Comparison of ENCODE assay signal across 13 cellular contexts in genomic region chr12:291153-291723, GRCh38. TPM values are rescaled to one million over a fixed set of nuclear protein-coding genes. Genes with fewer than 3 reads are reported as not detected.
"Had no signal": no experiment of that assay in that cellular context is flagged by ENCODE, and none has a peak within 500 bp of the region (broad histone marks: within the 10 kb centered on the region; RNA-seq: fewer than 3 reads in every experiment).

No MANE protein-coding gene starts in this region.

- H3K4me1 ChIP-seq: uterus had no signal

- DNase-seq: activated CD4-positive, alpha-beta memory T cell treated with anti-CD3 and anti-CD28 coated beads, Interleukin-2, amount 10 ng/mL, durations not matched to agents 7 days and 5 days; activated CD4-positive, alpha-beta T cell treated with anti-CD3 and anti-CD28 coated beads for 4 hours; activated CD8-positive, alpha-beta memory T cell treated with anti-CD3 and anti-CD28 coated beads, Interleukin-2, amount 50 U/mL, for 48 hours; foreskin fibroblast; hypothalamus; left ventricle myocardium inferior; naive thymus-derived CD8-positive, alpha-beta T cell; posterior cingulate gyrus; stimulated activated CD4-positive, alpha-beta T cell treated with anti-CD3 and anti-CD28 coated beads, Interleukin-2, amount 100 ng/mL, for 48 hours; tibial artery; uterus had no signal

- H3K27me3 ChIP-seq: tibial artery, uterus had no signal

- ATAC-seq: naive thymus-derived CD8-positive, alpha-beta T cell; stimulated activated memory B cell treated with anti-CD40 and anti-IgM and Interleukin-4, amounts not matched to agents 10 μg/mL and 1 μg/mL and 100 μg/mL, for 72 hours had no signal

- H3K36me3 ChIP-seq: uterus had no signal

- H3K9me3 ChIP-seq: left ventricle myocardium inferior, tibial artery, uterus had no signal

- H3K4me3 ChIP-seq: left ventricle myocardium inferior, tibial artery, uterus had no signal

- H3K27ac ChIP-seq: left ventricle myocardium inferior, tibial artery, uterus had no signal

RNA-seq across cellular contexts. Expression of gene SLC6A13, which starts 28.6 kb away (rescaled TPM):
- total RNA-seq: activated CD4-positive, alpha-beta memory T cell treated with anti-CD3 and anti-CD28 coated beads, Interleukin-2, amount 10 ng/mL, durations not matched to agents 7 days and 5 days; kidney epithelial cell had no signal
